In genomic region chr6:33317418-33317667, GRCh38 we compare ENCODE assay signal across 8 cellular contexts. TPM values are rescaled to one million over a fixed set of nuclear protein-coding genes. Genes with fewer than 3 reads are reported as not detected.
DNase-seq lines count a peak whose midpoint lies in the region; ATAC-seq, FAIRE-seq and TF ChIP-seq lines count a peak whose summit lies in the region.

No MANE protein-coding gene starts in this region.

- no TSS peak for BruUV-seq in PC-3 (replicated peaks; lab: Mats Ljungman, UMichigan)

- H3K36me3 Mint-ChIP-seq in nephron (ENCODE audit: low read depth), result peaks cover 26% of the 10 kb centered on the region

- TF ChIP-seq CTCF in D721Med (IDR thresholded peaks at IDR 0.05; ENCODE audit: insufficient read depth, missing control alignments) (no peak), PC-3 (conservative IDR thresholded peaks at IDR 0.05; ENCODE audit: low read depth, low read length) (no peak), epithelial cell of proximal tubule (conservative IDR thresholded peaks at IDR 0.05; ENCODE audit: low read depth, low read length) (no peak), nephron (IDR thresholded peaks at IDR 0.05; ENCODE audit: unreplicated experiment in 3 of 3) (no peak), foreskin keratinocyte (conservative IDR thresholded peaks at IDR 0.05) (no peak)

- peaks cover 12% of the 10 kb centered on the region; the same call in 1 of the 2 replicates for H3K36me3 ChIP-seq in PC-3 (ENCODE audit: low read depth, low read length)

- H3K79me2 ChIP-seq in PC-3 (ENCODE audit: low read length), result peaks cover 49% of the 10 kb centered on the region

- intact Hi-C loops in PC-3 (cut with micrococcal nuclease), result no loop called here

- peaks cover 74% of the 10 kb centered on the region for H3K4me1 Mint-ChIP-seq in nephron

- H3K9me3 ChIP-seq in PC-3 (ENCODE audit: low read length), result no peaks in the 10 kb centered on the region

- DNase-seq in D721Med (ENCODE audit: insufficient read length, low spot score) (peak; percentile 55), PC-3 (no peak), epithelial cell of proximal tubule (ENCODE audit: low read depth) (no peak), NCI-H187 treated with DMSO at 0.1 percent for 48 hours (lab: John Stamatoyannopoulos, UW) (no peak), foreskin keratinocyte (no peak)
- DNase-seq in activated CD4-positive, alpha-beta T cell treated with anti-CD3 and anti-CD28 coated beads, Interleukin-2, amount 50 U/mL, for 48 hours, result no peak

- H3K4me3 ChIP-seq in PC-3 (ENCODE audit: low read length), result peak overlapping the region; percentile 72; the same call in 1 of the 2 replicates
- H3K4me3 ChIP-seq in epithelial cell of proximal tubule (ENCODE audit: low read depth, low read length), result peak overlapping the region; percentile 61

- H2AFZ ChIP-seq in PC-3 (ENCODE audit: low read length), result no peak overlapping the region

- POLR2A ChIA-PET in PC-3 (lab: Charles Lee; ENCODE audit: unreplicated experiment), result interaction anchor here (0.6 to 1.0 kb wide), 8 partner anchors 18 to 1587 kb away, joined by 3 to 16 read pairs (median 4); partner anchors contain the start of genes HMGA1 and MSH5

- FAIRE-seq in D721Med (lab: Jason Lieb, UNC), result no peak

- peaks cover 8% of the 10 kb centered on the region for H3K27me3 Mint-ChIP-seq in nephron (ENCODE audit: low read depth)

- CTCF ChIA-PET in PC-3 (lab: Charles Lee), result interaction anchor here (0.7 to 1.1 kb wide), 3 partner anchors 18 to 109 kb away, joined by 5 to 18 read pairs (median 6); partner anchors contain the start of gene B3GALT4

- H3K4me1 ChIP-seq in PC-3 (ENCODE audit: insufficient read depth, low read length) (peaks cover 54% of the 10 kb centered on the region), foreskin keratinocyte (peaks cover 14% of the 10 kb centered on the region)

- H4K20me1 ChIP-seq in PC-3 (ENCODE audit: low read length), result no peaks in the 10 kb centered on the region

- H3K4me3 Mint-ChIP-seq in nephron, result peak overlapping the region; percentile 87 to 97 (median 97)

- H3K27ac ChIP-seq in PC-3 (ENCODE audit: low read length), result peak overlapping the region; percentile 57; the same call in 1 of the 2 replicates
- H3K27ac ChIP-seq in foreskin keratinocyte, result no peak overlapping the region

- peak overlapping the region; percentile 91 to 98 (median 98) for H3K27ac Mint-ChIP-seq in nephron

- H3K27me3 ChIP-seq in PC-3 (ENCODE audit: low read length) (no peaks in the 10 kb centered on the region), foreskin keratinocyte (no peaks in the 10 kb centered on the region)

- H3K9ac ChIP-seq in PC-3 (ENCODE audit: low read length), result peak overlapping the region; percentile 36; the same call in 1 of the 2 replicates

- ATAC-seq in PC-3, result no peak
- ATAC-seq in GM21576 (IDR thresholded peaks at IDR 0.05; ENCODE audit: unreplicated experiment), result no peak
- ATAC-seq in foreskin keratinocyte, result no peak

- no peaks in the 10 kb centered on the region for H3K9me2 ChIP-seq in PC-3 (replicated peaks; ENCODE audit: low read length)

- H3K4me2 ChIP-seq in PC-3 (ENCODE audit: low read length), result peak overlapping the region; percentile 56

- no peaks in the 10 kb centered on the region for H3F3A ChIP-seq in PC-3 (ENCODE audit: low read length, unreplicated experiment)

- no peaks in the 10 kb centered on the region for H3K9me3 Mint-ChIP-seq in nephron

RNA-seq across cellular contexts. Expression of gene ZBTB22, which starts 0.2 kb away (rescaled TPM):
- 18.8 and 19.8 TPM in 2 replicates for total RNA-seq in PC-3 (2014; rRNA removed)
- total RNA-seq in epithelial cell of proximal tubule, result 8.2 and 13.5 TPM in 2 replicates
- 9.5 and 10.9 TPM in 2 replicates for total RNA-seq in foreskin keratinocyte
- 8.4 and 9.0 TPM in 2 replicates for polyA plus RNA-seq in foreskin keratinocyte

RNA-seq across cellular contexts. Expression of gene TAPBP, which starts 3.5 kb away (rescaled TPM):
- total RNA-seq in PC-3 (2014; rRNA removed) (67.2 and 77.8 TPM in 2 replicates), epithelial cell of proximal tubule (108 and 144 TPM in 2 replicates), foreskin keratinocyte (87.4 and 105 TPM in 2 replicates)
- 61.7 and 64.0 TPM in 2 replicates for polyA plus RNA-seq in foreskin keratinocyte

RNA-seq across cellular contexts. Expression of gene DAXX, which starts 5.4 kb away (rescaled TPM):
- 35.1 and 40.3 TPM in 2 replicates for total RNA-seq in PC-3 (2014; rRNA removed)
- total RNA-seq in epithelial cell of proximal tubule, result 52.7 and 58.1 TPM in 2 replicates
- 57.6 and 59.2 TPM in 2 replicates for total RNA-seq in foreskin keratinocyte
- 47.8 and 51.2 TPM in 2 replicates for polyA plus RNA-seq in foreskin keratinocyte

RNA-seq across cellular contexts. Expression of gene RGL2, which starts 18.6 kb away (rescaled TPM):
- total RNA-seq in PC-3 (2014; rRNA removed) (34.9 and 37.0 TPM in 2 replicates), epithelial cell of proximal tubule (34.0 and 46.8 TPM in 2 replicates), foreskin keratinocyte (30.4 and 31.0 TPM in 2 replicates)
- polyA plus RNA-seq in foreskin keratinocyte, result 23.1 and 24.4 TPM in 2 replicates

RNA-seq across cellular contexts. Expression of gene PFDN6, which starts 27.9 kb away (rescaled TPM):
- 153 and 181 TPM in 2 replicates for total RNA-seq in PC-3 (2014; rRNA removed)
- total RNA-seq in epithelial cell of proximal tubule, result 55.8 and 69.3 TPM in 2 replicates
- total RNA-seq in foreskin keratinocyte, result 76.8 and 89.5 TPM in 2 replicates
- polyA plus RNA-seq in foreskin keratinocyte, result 169 TPM in 2 replicates
